5 cellular contexts compared by ENCODE assay signal in genomic region chr14:90247441-90247840, GRCh38. TPM values are rescaled to one million over a fixed set of nuclear protein-coding genes. Genes with fewer than 3 reads are reported as not detected.
A peak's percentile ranks its signal among the peaks of the same experiment; 100 is the strongest.
DNase-seq lines count a peak whose midpoint lies in the region; ATAC-seq, FAIRE-seq and TF ChIP-seq lines count a peak whose summit lies in the region.
"Not testable (repeated sequence)": the region's sequence is repeated elsewhere in the genome, so short reads cannot be mapped to it uniquely, and the experiment has no call there.

No MANE protein-coding gene starts in this region.

- ATAC-seq in RWPE2 (ENCODE audit: low read depth): peak; percentile 17; the same call in 1 of the 3 replicates
- not testable (repeated sequence) for ATAC-seq in foreskin keratinocyte, HepG2

- not testable (repeated sequence) for H3K36me3 ChIP-seq in RWPE2 (ENCODE audit: low read depth); HepG2 (replicated peaks in 1 of 2; ENCODE audit: control insufficient read depth in 1 of 2, insufficient read depth in 2 of 2, low read length in 2 of 2); trophoblast cell (ENCODE audit: control insufficient read depth in 1 of 2, insufficient read depth in 2 of 2, low read length in 2 of 2)

- intact Hi-C loops in HepG2 (cut with micrococcal nuclease; ENCODE audit: unreplicated experiment): not testable (repeated sequence)

- not testable (repeated sequence) for H3K4me2 ChIP-seq in HepG2 (ENCODE audit: low read depth, low read length); trophoblast cell (ENCODE audit: low read length)

- POLR2A ChIA-PET in HepG2 (lab: Yijun Ruan, JAX): not testable (repeated sequence)

- H3K4me3 ChIP-seq in RWPE2 (ENCODE audit: severe bottlenecking); HepG2 (replicated peaks in 1 of 3; ENCODE audit: insufficient read depth in 1 of 3, low read depth in 2 of 3, low read length in 3 of 3); trophoblast cell (ENCODE audit: low read depth, low read length): not testable (repeated sequence)

- not testable (repeated sequence) for BruUV-seq in HepG2 (replicated peaks; lab: Mats Ljungman, UMichigan)

- H2AFZ ChIP-seq in HepG2 (ENCODE audit: low read length); trophoblast cell (ENCODE audit: insufficient read depth, low read length, poor library complexity): not testable (repeated sequence)

- not testable (repeated sequence) for H3K9me3 ChIP-seq in RWPE2 (ENCODE audit: severe bottlenecking); HepG2 (ENCODE audit: low read length); trophoblast cell (ENCODE audit: insufficient read depth, low read depth, low read length)

- in situ Hi-C loops in HepG2 (cut with HindIII; ENCODE audit: extremely low pct_ligation_motif_present, low pct_unique_long_range_greater_than_20kb): loop anchor here (25.0 kb wide), 1 partner anchor 285 kb away; the partner anchor contains the start of genes EFCAB11 and TDP1

- CTCF ChIA-PET in HepG2 (lab: Yijun Ruan, JAX; ENCODE audit: low intra/inter-chr PET ratio, low total read pairs): not testable (repeated sequence)

- not testable (repeated sequence) for H2AK5ac ChIP-seq in trophoblast cell (ENCODE audit: low read length)

- TF ChIP-seq EP300 in HepG2 (IDR thresholded peaks at IDR 0.05; ENCODE audit: low read depth in 2 of 2, low read length in 2 of 2); HepG2 (CRISPR knock-in tag; IDR thresholded peaks at IDR 0.05; ENCODE audit: borderline replicate concordance): not testable (repeated sequence)

- H2BK120ac ChIP-seq in trophoblast cell (ENCODE audit: insufficient read depth, low read length, poor library complexity): not testable (repeated sequence)

- 31% methylated on average over 10 of the region's 10 CpGs for WGBS in HepG2 (ENCODE audit: low lambda C conversion rate)
- no CpG with 5 or more reads among the region's 10 CpGs for WGBS in trophoblast cell (ENCODE audit: extremely low coverage, insufficient coverage, insufficient read length)

- not testable (repeated sequence) for H3K4ac ChIP-seq in trophoblast cell (ENCODE audit: low read depth, low read length)

- not testable (repeated sequence) for H3K4me1 ChIP-seq in RWPE2 (ENCODE audit: insufficient read depth, poor library complexity, severe bottlenecking); foreskin keratinocyte; HepG2 (ENCODE audit: insufficient read depth, low read length); trophoblast cell (ENCODE audit: control insufficient read depth in 1 of 2, insufficient read depth in 2 of 2, low read length in 2 of 2)

- H4K91ac ChIP-seq in trophoblast cell (ENCODE audit: low read depth, low read length): not testable (repeated sequence)

- not testable (repeated sequence) for H2BK5ac ChIP-seq in trophoblast cell (ENCODE audit: low read depth, low read length, poor library complexity)

- not testable (repeated sequence) for H3K27ac ChIP-seq in RWPE2 (ENCODE audit: poor library complexity, severe bottlenecking); foreskin keratinocyte; HepG2 (ENCODE audit: extremely low read length, insufficient read depth, low read length); trophoblast cell (ENCODE audit: low read depth, low read length)

- TF ChIP-seq POLR2A in HepG2 (IDR thresholded peaks at IDR 0.05; ENCODE audit: insufficient read depth in 1 of 2, low read depth in 2 of 2, low read length in 2 of 2): not testable (repeated sequence)

- not testable (repeated sequence) for H2BK12ac ChIP-seq in trophoblast cell (ENCODE audit: low read length)

- DNase-seq in GM10266 (ENCODE audit: extremely low spot score) (peak; percentile 1), foreskin keratinocyte (peak; percentile 59 to 78), HepG2 (ENCODE audit: low spot score) (peak; percentile 6), trophoblast cell (peak; percentile 70 to 72)
- DNase-seq in RWPE2 (ENCODE audit: low spot score): not testable (repeated sequence)

- H4K12ac ChIP-seq in trophoblast cell (ENCODE audit: low read depth, low read length): not testable (repeated sequence)

- H4K20me1 ChIP-seq in HepG2 (ENCODE audit: insufficient read depth, low read length): not testable (repeated sequence)

- H3K79me2 ChIP-seq in HepG2 (ENCODE audit: insufficient read depth, low read length); trophoblast cell (ENCODE audit: control insufficient read depth, insufficient read depth, low read length, poor library complexity): not testable (repeated sequence)

- H4K8ac ChIP-seq in trophoblast cell (ENCODE audit: low read depth, low read length): not testable (repeated sequence)

- not testable (repeated sequence) for H3K9ac ChIP-seq in HepG2 (ENCODE audit: insufficient read depth, low read depth, low read length); trophoblast cell (ENCODE audit: low read length)

- TF ChIP-seq RAD21 in HepG2 (CRISPR knock-in tag; IDR thresholded peaks at IDR 0.05): not testable (repeated sequence)

- not testable (repeated sequence) for H3K14ac ChIP-seq in trophoblast cell (ENCODE audit: low read length)

- not testable (repeated sequence) for H3K18ac ChIP-seq in trophoblast cell (ENCODE audit: low read length)

- TF ChIP-seq CTCF in GM10266 (IDR thresholded peaks at IDR 0.05; ENCODE audit: control insufficient read depth, insufficient read depth, low read depth, missing control alignments); RWPE2 (IDR thresholded peaks at IDR 0.05; ENCODE audit: poor library complexity, severe bottlenecking); foreskin keratinocyte (conservative IDR thresholded peaks at IDR 0.05); HepG2 (CRISPR knock-in tag; IDR thresholded peaks at IDR 0.05): not testable (repeated sequence)

- not testable (repeated sequence) for FAIRE-seq in HepG2 (lab: Jason Lieb, UNC)

- not testable (repeated sequence) for H3K79me1 ChIP-seq in trophoblast cell (ENCODE audit: low read length)

- H3K27me3 ChIP-seq in RWPE2 (ENCODE audit: insufficient read depth, poor library complexity, severe bottlenecking); foreskin keratinocyte; HepG2 (ENCODE audit: control insufficient read depth in 1 of 2, insufficient read depth in 2 of 2, low read length in 2 of 2); trophoblast cell (ENCODE audit: insufficient read depth, low read length): not testable (repeated sequence)

- H3K23ac ChIP-seq in trophoblast cell (ENCODE audit: low read length): not testable (repeated sequence)

TF ChIP-seq in HepG2, 621 proteins besides CTCF, POLR2A, EP300 and RAD21:
- TF ChIP-seq MAFK (conservative IDR thresholded peaks at IDR 0.05 in 1 of 2, IDR thresholded peaks at IDR 0.05 in 1 of 2; ENCODE audit: low read length in 2 of 2): peak in 1 of 2 experiments; percentile 21; a peak in 1 of 4 replicates
- 0 out of 2 replicates have a peak, but pooled peaks have one; percentile 6 for TF ChIP-seq MAFF (IDR thresholded peaks at IDR 0.05; ENCODE audit: low read depth, low read length)

RNA-seq across cellular contexts. Expression of gene PSMC1, which starts 8.9 kb away (rescaled TPM):
- 224 and 235 TPM in 2 replicates for total RNA-seq in foreskin keratinocyte
- 183 and 208 TPM in 2 replicates for polyA plus RNA-seq in foreskin keratinocyte
- 167 and 271 TPM in 2 replicates for total RNA-seq in HepG2 (2016; rRNA removed; fragmentation: Illumina TruSeq; extraction: Trizol)
- 24.3 and 31.2 TPM in 2 replicates for total RNA-seq in HepG2 (2016; cell fraction: cytosol; rRNA removed; fragmentation: Illumina TruSeq; extraction: Trizol; ENCODE audit: low read depth)
- total RNA-seq in HepG2 (2016; cell fraction: insoluble cytoplasmic fraction; rRNA removed; fragmentation: Illumina TruSeq; extraction: Trizol): 177 and 276 TPM in 2 replicates
- 48.2 and 56.4 TPM in 2 replicates for total RNA-seq in HepG2 (2016; cell fraction: membrane; rRNA removed; fragmentation: Illumina TruSeq; extraction: Trizol)
- total RNA-seq in HepG2 (2016; cell fraction: nucleus; rRNA removed; fragmentation: Illumina TruSeq; extraction: Trizol): 71.4 and 87.1 TPM in 2 replicates
- 41.9 and 48.6 TPM in 2 replicates for polyA plus RNA-seq in HepG2 (2011; rRNA removed)
- polyA plus RNA-seq in HepG2 (2011; cell fraction: cytosol; rRNA removed): 33.2 and 46.5 TPM in 2 replicates
- 15.1 and 17.6 TPM in 2 replicates for polyA plus RNA-seq in HepG2 (2011; cell fraction: nucleus; rRNA removed)
- polyA plus RNA-seq in HepG2 (2012): 46.0 and 80.3 TPM in 2 replicates
- polyA plus RNA-seq in HepG2 (2016; cell fraction: cytosol; fragmentation: Illumina TruSeq; extraction: Trizol; ENCODE audit: low read depth): 37.4 and 37.8 TPM in 2 replicates
- polyA plus RNA-seq in HepG2 (2016; cell fraction: insoluble cytoplasmic fraction; fragmentation: Illumina TruSeq; extraction: Trizol; ENCODE audit: low read depth): 266 and 272 TPM in 2 replicates
- 40.5 and 49.0 TPM in 2 replicates for polyA plus RNA-seq in HepG2 (2016; cell fraction: membrane; fragmentation: Illumina TruSeq; extraction: Trizol; ENCODE audit: low read depth)
- 94.6 and 95.5 TPM in 2 replicates for polyA plus RNA-seq in HepG2 (2016; cell fraction: nucleus; fragmentation: Illumina TruSeq; extraction: Trizol; ENCODE audit: insufficient read depth, low read depth)
- polyA minus RNA-seq in HepG2 (2011; rRNA and poly(A)+ RNA removed; ENCODE audit: low replicate concordance): 12.0 and 42.5 TPM in 2 replicates
- polyA minus RNA-seq in HepG2 (2011; cell fraction: cytosol; rRNA and poly(A)+ RNA removed): 28.4 and 38.6 TPM in 2 replicates
- 53.9 and 71.6 TPM in 2 replicates for polyA minus RNA-seq in HepG2 (2011; cell fraction: nucleus; rRNA and poly(A)+ RNA removed)
- 165 and 168 TPM in 2 replicates for polyA plus RNA-seq in trophoblast cell (2013)
